28 cellular contexts compared by ENCODE assay signal in genomic region chr2:236334122-236334876, GRCh38.
A peak's percentile ranks its signal among the peaks of the same experiment; 100 is the strongest.
DNase-seq lines count a peak whose midpoint lies in the region; ATAC-seq, FAIRE-seq and TF ChIP-seq lines count a peak whose summit lies in the region.
"Had no signal": no experiment of that assay in that cellular context is flagged by ENCODE, and none has a peak within 500 bp of the region (broad histone marks: within the 10 kb centered on the region; RNA-seq: fewer than 3 reads in every experiment).

No MANE protein-coding gene starts in this region.

- H3K4me1 ChIP-seq in right atrium auricular region: no peaks in the 10 kb centered on the region
- H3K4me1 ChIP-seq in sigmoid colon: peaks cover 0 to 14% (median 4%) of the 10 kb centered on the region in 4 donors
- no peaks in the 10 kb centered on the region for H3K4me1 ChIP-seq in CD4-positive, alpha-beta memory T cell (ENCODE audit: insufficient read depth, low read length)

- intact Hi-C loops in Right ventricle myocardium inferior (cut with DNase I) (no loop called here), cardiac septum (cut with DNase I) (no loop called here), sigmoid colon (cut with DNase I) (no loop called here)
- intact Hi-C loops in CD4-positive, alpha-beta memory T cell (cut with micrococcal nuclease): no loop called here

- FAIRE-seq in urothelium cell line (lab: Jason Lieb, UNC): no peak
- FAIRE-seq: G401.6, K562, keratinocyte, small intestine had no signal

- H3K36me3 Mint-ChIP-seq in CD4-positive, alpha-beta memory T cell: no peaks in the 10 kb centered on the region
- no peaks in the 10 kb centered on the region for H3K36me3 Mint-ChIP-seq in activated naive CD8-positive, alpha-beta T cell treated with anti-CD3 and anti-CD28 coated beads, Interleukin-2, amount 50 U/mL, for 24 hours (ENCODE audit: low read depth)
- H3K36me3 Mint-ChIP-seq: activated naive CD4-positive, alpha-beta T cell treated with anti-CD3 and anti-CD28 coated beads, Interleukin-2, amount 50 U/mL, for 24 hours had no signal

- H3K4me3 Mint-ChIP-seq in CD4-positive, alpha-beta memory T cell: no peak overlapping the region
- no peak overlapping the region for H3K4me3 Mint-ChIP-seq in activated naive CD8-positive, alpha-beta T cell treated with anti-CD3 and anti-CD28 coated beads, Interleukin-2, amount 50 U/mL, for 24 hours
- H3K4me3 Mint-ChIP-seq: activated naive CD4-positive, alpha-beta T cell treated with anti-CD3 and anti-CD28 coated beads, Interleukin-2, amount 50 U/mL, for 24 hours; neural crest cell had no signal

- peak overlapping the region; percentile 16 to 51 for H3K27ac ChIP-seq in right atrium auricular region
- peak overlapping the region; percentile 41 to 77 (median 44) for H3K27ac ChIP-seq in sigmoid colon
- no peak overlapping the region for H3K27ac ChIP-seq in CD4-positive, alpha-beta memory T cell (ENCODE audit: low read depth, low read length)
- H3K27ac ChIP-seq: 22Rv1, RWPE1, testis, WERI-Rb-1 had no signal

- peaks cover 0 to 2% (median under 1%) of the 10 kb centered on the region in 4 donors for H3K4me1 Mint-ChIP-seq in CD4-positive, alpha-beta memory T cell
- no peaks in the 10 kb centered on the region for H3K4me1 Mint-ChIP-seq in activated naive CD8-positive, alpha-beta T cell treated with anti-CD3 and anti-CD28 coated beads, Interleukin-2, amount 50 U/mL, for 24 hours
- H3K4me1 Mint-ChIP-seq: activated naive CD4-positive, alpha-beta T cell treated with anti-CD3 and anti-CD28 coated beads, Interleukin-2, amount 50 U/mL, for 24 hours had no signal

- H3K4me3 ChIP-seq in right atrium auricular region (no peak overlapping the region), sigmoid colon (no peak overlapping the region)
- H3K4me3 ChIP-seq in CD4-positive, alpha-beta memory T cell (ENCODE audit: low read length in 2 of 2): no peak overlapping the region
- H3K4me3 ChIP-seq: K562, lung, testis had no signal

- H3K9me3 ChIP-seq in right atrium auricular region (no peaks in the 10 kb centered on the region), sigmoid colon (no peaks in the 10 kb centered on the region)
- H3K9me3 ChIP-seq in CD4-positive, alpha-beta memory T cell (ENCODE audit: control insufficient read depth in 1 of 2, low read length in 2 of 2): no peaks in the 10 kb centered on the region
- H3K9me3 ChIP-seq: testis had no signal

- H3K27ac Mint-ChIP-seq in CD4-positive, alpha-beta memory T cell: no peak overlapping the region
- H3K27ac Mint-ChIP-seq in activated naive CD8-positive, alpha-beta T cell treated with anti-CD3 and anti-CD28 coated beads, Interleukin-2, amount 50 U/mL, for 24 hours: no peak overlapping the region
- H3K27ac Mint-ChIP-seq: activated naive CD4-positive, alpha-beta T cell treated with anti-CD3 and anti-CD28 coated beads, Interleukin-2, amount 50 U/mL, for 24 hours; progenitor cell of endocrine pancreas had no signal

- H3K36me3 ChIP-seq in right atrium auricular region: no peaks in the 10 kb centered on the region
- H3K36me3 ChIP-seq in sigmoid colon: no peaks in the 10 kb centered on the region
- H3K36me3 ChIP-seq in CD4-positive, alpha-beta memory T cell (ENCODE audit: insufficient read depth, low read length): no peaks in the 10 kb centered on the region
- H3K36me3 ChIP-seq: WERI-Rb-1 had no signal

- TF ChIP-seq EP300 in sigmoid colon (IDR thresholded peaks at IDR 0.05): no peak

- no peaks in the 10 kb centered on the region for H3K27me3 ChIP-seq in right atrium auricular region
- H3K27me3 ChIP-seq in sigmoid colon: no peaks in the 10 kb centered on the region
- H3K27me3 ChIP-seq in CD4-positive, alpha-beta memory T cell (ENCODE audit: insufficient read depth, low read length): peaks cover 3% of the 10 kb centered on the region
- H3K27me3 ChIP-seq: testis had no signal

- POLR2A ChIA-PET in CD4-positive, alpha-beta memory T cell (lab: Charles Lee; ENCODE audit: partially characterized antibody): no interaction called here

- H3K27me3 Mint-ChIP-seq in CD4-positive, alpha-beta memory T cell: peaks cover 2 to 12% of the 10 kb centered on the region in 2 donors
- peaks cover 1% of the 10 kb centered on the region for H3K27me3 Mint-ChIP-seq in activated naive CD8-positive, alpha-beta T cell treated with anti-CD3 and anti-CD28 coated beads, Interleukin-2, amount 50 U/mL, for 24 hours
- H3K27me3 Mint-ChIP-seq: activated naive CD4-positive, alpha-beta T cell treated with anti-CD3 and anti-CD28 coated beads, Interleukin-2, amount 50 U/mL, for 24 hours; progenitor cell of endocrine pancreas had no signal

- ATAC-seq in Right ventricle myocardium inferior (peak; percentile 65), HG03571 (IDR thresholded peaks at IDR 0.05; ENCODE audit: unreplicated experiment) (no peak)
- ATAC-seq in activated naive CD8-positive, alpha-beta T cell treated with anti-CD3 and anti-CD28 coated beads, Interleukin-2, amount 50 U/mL, for 24 hours: no peak
- ATAC-seq: K562 had no signal

- DNase-seq in Right ventricle myocardium inferior (ENCODE audit: missing footprints) (no peak), cardiac septum (ENCODE audit: low spot score) (no peak), right atrium auricular region (ENCODE audit: low spot score) (peak; percentile 64), sigmoid colon (no peak), urothelium cell line (ENCODE audit: low spot score) (no peak)
- no peak for DNase-seq in CD4-positive, alpha-beta memory T cell
- DNase-seq in activated naive CD8-positive, alpha-beta T cell treated with anti-CD3 and anti-CD28 coated beads, Interleukin-2, amount 50 U/mL, for 24 hours: no peak
- DNase-seq: activated CD4-positive, alpha-beta T cell treated with anti-CD3 and anti-CD28 coated beads, Interleukin-2, amount 50 U/mL, for 1 hour; AML-193; DMS153; effector CD4-positive, alpha-beta T cell; erythroblast; NCI-H2081 treated with DMSO at 0.1 percent for 48 hours; NCI-H774; small intestine; stimulated activated CD4-positive, alpha-beta T cell treated with anti-CD3 and anti-CD28 coated beads, Interleukin-1b, Interleukin-23, amount 100 ng/mL, for 48 hours; testis; WERI-Rb-1 had no signal

- 80% methylated on average over 10 of the region's 10 CpGs for WGBS in sigmoid colon, 2 donors

- CTCF ChIA-PET in CD4-positive, alpha-beta memory T cell (lab: Charles Lee; ENCODE audit: partially characterized antibody): interaction anchor here (2.3 kb wide), 1 partner anchor 8 kb away, joined by 9 read pairs; no protein-coding TSS in a partner anchor

- TF ChIP-seq POLR2A in sigmoid colon (IDR thresholded peaks at IDR 0.05): no peak

- TF ChIP-seq CTCF in right atrium auricular region (IDR thresholded peaks at IDR 0.05) (no peak), sigmoid colon (IDR thresholded peaks at IDR 0.05) (no peak)

- no peaks in the 10 kb centered on the region for H3K9me3 Mint-ChIP-seq in CD4-positive, alpha-beta memory T cell
- H3K9me3 Mint-ChIP-seq in activated naive CD8-positive, alpha-beta T cell treated with anti-CD3 and anti-CD28 coated beads, Interleukin-2, amount 50 U/mL, for 24 hours: no peaks in the 10 kb centered on the region
- H3K9me3 Mint-ChIP-seq: activated naive CD4-positive, alpha-beta T cell treated with anti-CD3 and anti-CD28 coated beads, Interleukin-2, amount 50 U/mL, for 24 hours; neural crest cell had no signal
